30 cellular contexts compared by ENCODE assay signal in genomic region chr4:3413675-3414420, GRCh38. TPM values are rescaled to one million over a fixed set of nuclear protein-coding genes. Genes with fewer than 3 reads are reported as not detected.
DNase-seq lines count a peak whose midpoint lies in the region; ATAC-seq, FAIRE-seq and TF ChIP-seq lines count a peak whose summit lies in the region.
"Had no signal": no experiment of that assay in that cellular context is flagged by ENCODE, and none has a peak within 500 bp of the region (broad histone marks: within the 10 kb centered on the region; RNA-seq: fewer than 3 reads in every experiment).

No MANE protein-coding gene starts in this region.

- 92% methylated on average over 30 of the region's 32 CpGs; no CpG with 5 or more reads in 1 of the 2 experiments for WGBS in H1 (ENCODE audit: extremely low coverage in 1 of 2, insufficient coverage in 1 of 2, insufficient read length in 1 of 2, insufficient replicate concordance in 2 of 2, low coverage in 1 of 2, low lambda C conversion rate in 2 of 2, missing lambda C conversion rate in 1 of 2), 2 experiments

- H3K4me1 Mint-ChIP-seq in nephron progenitor cell: peaks cover 78% of the 10 kb centered on the region
- H3K4me1 Mint-ChIP-seq in type B pancreatic cell (ENCODE audit: unreplicated experiment): peaks cover 20% of the 10 kb centered on the region
- H3K4me1 Mint-ChIP-seq: activated naive CD4-positive, alpha-beta T cell treated with anti-CD3 and anti-CD28 coated beads, Interleukin-2, amount 50 U/mL, for 24 hours had no signal

- H3K56ac ChIP-seq in H1 (replicated peaks; ENCODE audit: insufficient read length, low read depth, low read length): no peak overlapping the region

- H2BK12ac ChIP-seq in H1 (ENCODE audit: low read depth, low read length): no peak overlapping the region

- CTCF ChIA-PET in H1 (lab: Charles Lee; ENCODE audit: partially characterized antibody): interaction anchor here (0.7 to 4.0 kb wide), 14 partner anchors 9 to 76 kb away, joined by 3 to 23 read pairs (median 3); no protein-coding TSS in a partner anchor

- H2AK5ac ChIP-seq in H1 (ENCODE audit: low read depth, low read length): no peak overlapping the region

- no peaks in the 10 kb centered on the region for H3K27me3 ChIP-seq in H1 (replicated peaks in 1 of 4; ENCODE audit: control insufficient read depth in 3 of 4, extremely low read depth in 1 of 4, insufficient read depth in 3 of 4, low read length in 3 of 4)
- no peaks in the 10 kb centered on the region for H3K27me3 ChIP-seq in SJCRH30
- H3K27me3 ChIP-seq: ascending aorta, testis had no signal

- no peak for ATAC-seq in Right ventricle myocardium superior (ENCODE audit: poor library complexity)
- no peak for ATAC-seq in GM18505 (IDR thresholded peaks at IDR 0.05; ENCODE audit: unreplicated experiment)
- ATAC-seq: left colon, mucosa of descending colon had no signal

- DNase-seq in cardiac septum (ENCODE audit: low spot score) (peak; percentile 64), Right ventricle myocardium superior (no peak), H1 (ENCODE audit: low read depth in 1 of 2, low spot score in 2 of 2) (no peak), nephron progenitor cell (peak; percentile 37), type B pancreatic cell (ENCODE audit: extremely low spot score, unreplicated experiment) (peak; percentile 64), SJCRH30 (no peak)
- DNase-seq in NK-92 treated with Interleukin-12 subunit alpha and Interleukin-12 subunit beta, amount 100 ng/mL, for 24 hours (lab: John Stamatoyannopoulos, UW): no peak
- DNase-seq: activated CD4-positive, alpha-beta T cell treated with anti-CD3 and anti-CD28 coated beads, Interleukin-2, amount 50 U/mL, for 4 hours; HFFc6; NCI-H1417 treated with DMSO at 0.1 percent for 48 hours; NCI-H2171 treated with DMSO at 0.1 percent for 48 hours; NCI-H526 treated with DMSO at 0.1 percent for 48 hours; occipital lobe; SIG-M5; testis had no signal

- H3K9ac ChIP-seq in H1 (replicated peaks in 1 of 4; ENCODE audit: extremely low read depth in 1 of 4, low read depth in 3 of 4, low read length in 3 of 4): no peak overlapping the region

- H3K36me3 ChIP-seq in H1 (ENCODE audit: control insufficient read depth in 2 of 4, insufficient read depth in 4 of 4, low read length in 3 of 4): peaks cover 0 to 4% (median 0%) of the 10 kb centered on the region in 4 experiments; a peak in 2 of 8 replicates
- H3K36me3 ChIP-seq in SJCRH30: peaks cover 11% of the 10 kb centered on the region; the same call in 1 of the 2 replicates

- H3K14ac ChIP-seq in H1 (ENCODE audit: insufficient read length): no peak overlapping the region

- H4K5ac ChIP-seq in H1 (ENCODE audit: insufficient read length, low read depth, low read length): no peak overlapping the region

- no peak for TF ChIP-seq EP300 in H1 (IDR thresholded peaks at IDR 0.05; ENCODE audit: borderline replicate concordance in 1 of 2, low read depth in 2 of 2, low read length in 2 of 2)

- no peak overlapping the region for H2BK20ac ChIP-seq in H1 (ENCODE audit: low read length)

- peaks cover 4 to 12% of the 10 kb centered on the region in 2 experiments for H4K20me1 ChIP-seq in H1 (replicated peaks in 1 of 2; ENCODE audit: control insufficient read depth in 1 of 2, insufficient read depth in 2 of 2, low read length in 2 of 2)

- intact Hi-C loops in cardiac septum (cut with DNase I) (no loop called here), Right ventricle myocardium superior (cut with DNase I) (no loop called here)

- H2BK5ac ChIP-seq in H1 (ENCODE audit: low read depth, low read length): peak overlapping the region; percentile 32; the same call in 1 of the 2 replicates

- H3K27me3 Mint-ChIP-seq in nephron progenitor cell (ENCODE audit: low read depth, poor library complexity) (no peaks in the 10 kb centered on the region), type B pancreatic cell (no peaks in the 10 kb centered on the region)
- H3K27me3 Mint-ChIP-seq: activated naive CD4-positive, alpha-beta T cell treated with anti-CD3 and anti-CD28 coated beads, Interleukin-2, amount 50 U/mL, for 24 hours had no signal

- no peaks in the 10 kb centered on the region for H3K79me2 ChIP-seq in H1 (ENCODE audit: control insufficient read depth in 1 of 2, insufficient read depth in 2 of 2, low read length in 2 of 2)

- H3K27ac ChIP-seq in H1 (ENCODE audit: low read depth, low read length) (no peak overlapping the region), SJCRH30 (no peak overlapping the region)
- H3K27ac ChIP-seq: ascending aorta, C4-2B, HL-60, testis, VCaP had no signal

- H3K9me3 Mint-ChIP-seq in nephron progenitor cell: no peaks in the 10 kb centered on the region
- no peaks in the 10 kb centered on the region for H3K9me3 Mint-ChIP-seq in type B pancreatic cell
- H3K9me3 Mint-ChIP-seq: activated naive CD4-positive, alpha-beta T cell treated with anti-CD3 and anti-CD28 coated beads, Interleukin-2, amount 50 U/mL, for 24 hours; HFFc6; IgD-negative memory B cell; T-helper 1 cell treated with Interleukin-12 subunit alpha and Interleukin-12 subunit beta and Interleukin-4 antibody, amounts not matched to agents 30 μg/mL and 1 μg/mL, for 36 hours had no signal

- TF ChIP-seq CTCF in H1 (IDR thresholded peaks at IDR 0.05; ENCODE audit: control extremely low read depth in 1 of 3, insufficient read depth in 1 of 3, low read depth in 1 of 3, low read length in 3 of 3): no peak
- no peak for TF ChIP-seq CTCF in nephron progenitor cell (IDR thresholded peaks at IDR 0.05)
- TF ChIP-seq CTCF in type B pancreatic cell (conservative IDR thresholded peaks at IDR 0.05): no peak

- H4K8ac ChIP-seq in H1 (ENCODE audit: extremely low read depth, insufficient read depth, low read length): no peak overlapping the region; the same call in 1 of the 2 replicates

- H4K91ac ChIP-seq in H1 (replicated peaks; ENCODE audit: insufficient read length, low read length): peak overlapping the region; percentile 80

- no peak overlapping the region for H3K18ac ChIP-seq in H1 (ENCODE audit: extremely low read depth, low read length)

- no peak overlapping the region for H3K4me3 Mint-ChIP-seq in nephron progenitor cell
- no peak overlapping the region for H3K4me3 Mint-ChIP-seq in type B pancreatic cell
- H3K4me3 Mint-ChIP-seq: activated naive CD4-positive, alpha-beta T cell treated with anti-CD3 and anti-CD28 coated beads, Interleukin-2, amount 50 U/mL, for 24 hours; HFFc6; IgD-negative memory B cell; T-helper 1 cell treated with Interleukin-12 subunit alpha and Interleukin-12 subunit beta and Interleukin-4 antibody, amounts not matched to agents 30 μg/mL and 1 μg/mL, for 36 hours had no signal

- H2BK15ac ChIP-seq in H1 (ENCODE audit: low read length): no peak overlapping the region

- no peaks in the 10 kb centered on the region for H3K9me3 ChIP-seq in H1 (ENCODE audit: insufficient read depth in 2 of 2, low read depth in 1 of 2, low read length in 1 of 2)
- no peaks in the 10 kb centered on the region for H3K9me3 ChIP-seq in SJCRH30 (replicated peaks)
- H3K9me3 ChIP-seq: ascending aorta, mucosa of descending colon, testis had no signal

- no peak for TF ChIP-seq RAD21 in H1 (IDR thresholded peaks at IDR 0.05 in 1 of 2, conservative IDR thresholded peaks at IDR 0.05 in 1 of 2; ENCODE audit: low read depth in 2 of 2, low read length in 2 of 2)

- no peak for TF ChIP-seq POLR2A in H1 (IDR thresholded peaks at IDR 0.05; ENCODE audit: control extremely low read depth in 1 of 2, low read depth in 2 of 2, low read length in 2 of 2)
- no peak for TF ChIP-seq POLR2A in GM18505 (IDR thresholded peaks at IDR 0.05; ENCODE audit: borderline replicate concordance, extremely low read depth, insufficient read depth, insufficient read length)

- no peak for FAIRE-seq in H1 (lab: Jason Lieb, UNC)
- FAIRE-seq: D721Med had no signal

- H3K23me2 ChIP-seq in H1 (ENCODE audit: low read depth, low read length): no peaks in the 10 kb centered on the region; the same call in 1 of the 2 replicates

- H3K36me3 Mint-ChIP-seq in nephron progenitor cell (ENCODE audit: low read depth): peaks cover 35% of the 10 kb centered on the region
- H3K36me3 Mint-ChIP-seq in type B pancreatic cell: peaks cover 20% of the 10 kb centered on the region

- H2BK120ac ChIP-seq in H1 (replicated peaks; ENCODE audit: low read depth, low read length): no peak overlapping the region

- POLR2A ChIA-PET in H1 (lab: Charles Lee; ENCODE audit: partially characterized antibody): interaction anchor here (0.7 kb wide), 1 partner anchor 26 kb away, joined by 3 read pairs; no protein-coding TSS in a partner anchor

- H3K4me2 ChIP-seq in H1 (ENCODE audit: insufficient read depth in 1 of 2, low read depth in 2 of 2, low read length in 2 of 2): no peak overlapping the region

- H3K4me1 ChIP-seq in H1 (replicated peaks in 1 of 4; ENCODE audit: control insufficient read depth in 3 of 4, insufficient read depth in 4 of 4, low read length in 3 of 4) (no peaks in the 10 kb centered on the region; a peak in 4 of 7 replicates), SJCRH30 (peaks cover 25% of the 10 kb centered on the region)
- H3K4me1 ChIP-seq: ascending aorta had no signal

- H3K27ac Mint-ChIP-seq in nephron progenitor cell (peak overlapping the region; percentile 44), type B pancreatic cell (no peak overlapping the region)
- H3K27ac Mint-ChIP-seq: activated naive CD4-positive, alpha-beta T cell treated with anti-CD3 and anti-CD28 coated beads, Interleukin-2, amount 50 U/mL, for 24 hours; HFFc6; IgD-negative memory B cell; T-helper 1 cell treated with Interleukin-12 subunit alpha and Interleukin-12 subunit beta and Interleukin-4 antibody, amounts not matched to agents 30 μg/mL and 1 μg/mL, for 36 hours had no signal

- no peak overlapping the region for H2AFZ ChIP-seq in H1 (ENCODE audit: low read length)

- H3K4ac ChIP-seq in H1 (replicated peaks; ENCODE audit: insufficient read length, low read depth, low read length): no peak overlapping the region

- H3K79me1 ChIP-seq in H1 (ENCODE audit: low read depth, low read length): peaks cover 4% of the 10 kb centered on the region

- H3K4me3 ChIP-seq in H1 (ENCODE audit: extremely low read depth in 1 of 4, insufficient read depth in 2 of 4, low read depth in 3 of 4, low read length in 4 of 4) (no peak overlapping the region), SJCRH30 (no peak overlapping the region)
- H3K4me3 ChIP-seq: ascending aorta, mucosa of descending colon, testis had no signal

- no peak overlapping the region for H3K23ac ChIP-seq in H1 (ENCODE audit: insufficient read length)

RNA-seq across cellular contexts. Expression of gene HGFAC, which starts 27.9 kb away (rescaled TPM):
- total RNA-seq in cardiac septum (0.38 TPM), Right ventricle myocardium superior (1.9 TPM), type B pancreatic cell (ENCODE audit: low replicate concordance) (1.2 and 2.4 TPM in 2 replicates)
- total RNA-seq in H1 (2021; fragmentation: NEBNext Ultra II Directional; extraction: Animal tissue kit (Norgen Biotek cat#: 25700)): 0.15 TPM in 1 of 2 replicates, not detected in the other
- polyA plus RNA-seq in H1 (2011; rRNA removed): 0.14 and 0.35 TPM in 2 replicates
- 0.34 TPM for polyA plus RNA-seq in H1 (2011; cell fraction: cytosol; rRNA removed)
- polyA plus RNA-seq in H1 (2011; cell fraction: nucleus; rRNA removed): 2.4 TPM
- 0.60 TPM in 1 of 4 replicates, not detected in the others for polyA plus RNA-seq in H1 (2012, experiment 1 of 2)
- polyA plus RNA-seq in H1 (2012, experiment 2 of 2): not detected
- polyA plus RNA-seq in H1 (2013, experiment 1 of 2): 0.10 TPM
- 0.07 TPM for polyA plus RNA-seq in H1 (2013, experiment 2 of 2)
- not detected in 2 replicates for polyA minus RNA-seq in H1 (2011; rRNA and poly(A)+ RNA removed)
- polyA minus RNA-seq in H1 (2011; cell fraction: cytosol; rRNA and poly(A)+ RNA removed): not detected
- polyA minus RNA-seq in H1 (2011; cell fraction: nucleus; rRNA and poly(A)+ RNA removed): not detected
- 0.12 and 0.63 TPM in 2 replicates for total RNA-seq in SJCRH30 (2014; rRNA removed; shearing (Covaris generic))
- total RNA-seq: G401, left colon, M059J had no signal
- polyA plus RNA-seq: IgD-negative memory B cell had no signal

RNA-seq across cellular contexts. Expression of gene DOK7, which starts 49.3 kb away (rescaled TPM):
- 62.7 TPM for total RNA-seq in cardiac septum
- total RNA-seq in Right ventricle myocardium superior: 33.7 TPM
- not detected in 2 replicates for total RNA-seq in H1 (2021; fragmentation: NEBNext Ultra II Directional; extraction: Animal tissue kit (Norgen Biotek cat#: 25700))
- polyA plus RNA-seq in H1 (2011; rRNA removed): 0.32 and 0.36 TPM in 2 replicates
- polyA plus RNA-seq in H1 (2011; cell fraction: cytosol; rRNA removed): 0.19 TPM
- 0.27 TPM for polyA plus RNA-seq in H1 (2011; cell fraction: nucleus; rRNA removed)
- polyA plus RNA-seq in H1 (2012, experiment 1 of 2): 0.09 to 0.32 TPM (median 0.25 TPM) in 3 of 4 replicates, not detected in the other
- 0.09 TPM for polyA plus RNA-seq in H1 (2012, experiment 2 of 2)
- polyA plus RNA-seq in H1 (2013, experiment 1 of 2): 0.14 TPM
- polyA plus RNA-seq in H1 (2013, experiment 2 of 2): 0.13 TPM
- not detected in 2 replicates for polyA minus RNA-seq in H1 (2011; rRNA and poly(A)+ RNA removed)
- polyA minus RNA-seq in H1 (2011; cell fraction: cytosol; rRNA and poly(A)+ RNA removed): not detected
- polyA minus RNA-seq in H1 (2011; cell fraction: nucleus; rRNA and poly(A)+ RNA removed): not detected
- 0.55 and 0.72 TPM in 2 replicates for total RNA-seq in type B pancreatic cell (ENCODE audit: low replicate concordance)
- 8.6 and 9.6 TPM in 2 replicates for total RNA-seq in SJCRH30 (2014; rRNA removed; shearing (Covaris generic))
- total RNA-seq: A673, G401, glomerular endothelial cell, HFFc6, occipital lobe had no signal

Comparison
In these comparisons a context has a peak if more than half of its experiments do, and no peak if none do; other contexts are left out.
1. DNase-seq: peak in cardiac septum (single experiment), nephron progenitor cell (single experiment) and type B pancreatic cell (single experiment); none in Right ventricle myocardium superior (single experiment), H1 (0 of 2), NK-92 treated with Interleukin-12 subunit alpha and Interleukin-12 subunit beta, amount 100 ng/mL, for 24 hours (single experiment) and SJCRH30 (0 of 2).